ENCODE assay signal across 20 cellular contexts in the genomic region with DNA sequence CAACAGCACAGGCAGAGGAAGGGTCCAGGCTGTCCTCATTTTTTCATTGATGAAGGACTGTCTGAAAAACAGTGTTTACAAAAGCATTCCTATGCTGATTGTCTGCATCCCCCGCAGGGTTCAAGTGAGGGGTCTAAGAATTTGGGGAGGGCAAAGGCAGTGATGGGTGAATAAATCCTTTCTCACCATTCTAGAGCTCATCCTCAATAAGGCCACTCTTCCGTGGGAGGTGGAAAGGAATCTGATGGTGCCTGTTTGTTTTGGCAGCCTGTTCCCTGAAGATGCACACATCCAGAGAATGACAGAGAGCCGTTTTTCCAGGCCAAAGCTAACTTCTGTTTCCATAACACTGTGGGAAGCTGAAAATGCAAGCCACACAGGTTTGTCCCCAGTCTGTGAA.
DNase-seq lines count a peak whose midpoint lies in the region; ATAC-seq and TF ChIP-seq lines count a peak whose summit lies in the region.
"Had no signal": no experiment of that assay in that cellular context is flagged by ENCODE, and none has a peak within 500 bp of the region (broad histone marks: within the 10 kb centered on the region; RNA-seq: fewer than 3 reads in every experiment).

No MANE protein-coding gene starts in this region.

- H3K9me3 ChIP-seq in osteoblast (ENCODE audit: low read depth, low read length), result no peaks in the 10 kb centered on the region
- H3K9me3 ChIP-seq: lower lobe of right lung had no signal

- peak overlapping the region; percentile 9 for H3K27ac ChIP-seq in osteoblast (ENCODE audit: low read depth, low read length)
- H3K27ac ChIP-seq: cardiac muscle cell, HL-60, lower lobe of right lung, skin epidermis had no signal

- no peak overlapping the region for H2AFZ ChIP-seq in osteoblast (ENCODE audit: low read length)

- H3K36me3 ChIP-seq in osteoblast (ENCODE audit: insufficient read depth, low read length), result no peaks in the 10 kb centered on the region
- H3K36me3 ChIP-seq: cardiac muscle cell, lower lobe of right lung had no signal

- TF ChIP-seq CTCF in osteoblast (IDR thresholded peaks at IDR 0.05; ENCODE audit: extremely low read depth, low read depth, low read length), result no peak

- peaks cover 13% of the 10 kb centered on the region for H3K27me3 Mint-ChIP-seq in stimulated activated naive CD8-positive, alpha-beta T cell treated with anti-CD3 and anti-CD28 coated beads, Interleukin-15, amount 100 ng/mL, for 72 hours

- peak; percentile 34 for DNase-seq in ELF-1 (ENCODE audit: low read depth, low spot score)
- DNase-seq in RPMI7951 (ENCODE audit: low read depth), result peak; percentile 20
- peak; percentile 20 for DNase-seq in glomerular visceral epithelial cell (ENCODE audit: extremely low spot score)
- no peak for DNase-seq in osteoblast (ENCODE audit: insufficient read length, low spot score, missing footprints)
- DNase-seq in KG1 (lab: John Stamatoyannopoulos, UW), result no peak
- DNase-seq in stimulated activated naive CD8-positive, alpha-beta T cell treated with anti-CD3 and anti-CD28 coated beads, Interleukin-15, amount 100 ng/mL, for 72 hours, result no peak
- DNase-seq in NCI-H526 treated with DMSO at 0.1 percent for 48 hours (lab: John Stamatoyannopoulos, UW), result no peak
- DNase-seq: activated CD4-positive, alpha-beta T cell treated with anti-CD3 and anti-CD28 coated beads for 4 hours; Calu3; lower lobe of right lung; NCI-H2081; NCI-H510A treated with DMSO at 0.1 percent for 48 hours; stimulated activated CD4-positive, alpha-beta T cell treated with anti-CD3 and anti-CD28 coated beads, Interleukin-4, amount 100 ng/mL, for 1 hour had no signal

- no peaks in the 10 kb centered on the region for H3K4me1 Mint-ChIP-seq in stimulated activated naive CD8-positive, alpha-beta T cell treated with anti-CD3 and anti-CD28 coated beads, Interleukin-15, amount 100 ng/mL, for 72 hours

- no peak overlapping the region for H3K27ac Mint-ChIP-seq in stimulated activated naive CD8-positive, alpha-beta T cell treated with anti-CD3 and anti-CD28 coated beads, Interleukin-15, amount 100 ng/mL, for 72 hours
- H3K27ac Mint-ChIP-seq: IgD-negative memory B cell, type B pancreatic cell had no signal

- H4K20me1 ChIP-seq in osteoblast (ENCODE audit: insufficient read depth, low read length), result no peaks in the 10 kb centered on the region

- no peak overlapping the region for H3K4me3 Mint-ChIP-seq in stimulated activated naive CD8-positive, alpha-beta T cell treated with anti-CD3 and anti-CD28 coated beads, Interleukin-15, amount 100 ng/mL, for 72 hours
- H3K4me3 Mint-ChIP-seq: IgD-negative memory B cell, type B pancreatic cell had no signal

- H3K4me2 ChIP-seq in osteoblast (ENCODE audit: insufficient read depth, low read length), result peak overlapping the region; percentile 14

- H3K4me1 ChIP-seq in osteoblast (ENCODE audit: insufficient read depth, low read length), result peaks cover 15% of the 10 kb centered on the region
- H3K4me1 ChIP-seq: lower lobe of right lung had no signal

- no peaks in the 10 kb centered on the region for H3K79me2 ChIP-seq in osteoblast (ENCODE audit: insufficient read depth, low read length)

- H3K9me3 Mint-ChIP-seq in stimulated activated naive CD8-positive, alpha-beta T cell treated with anti-CD3 and anti-CD28 coated beads, Interleukin-15, amount 100 ng/mL, for 72 hours, result no peaks in the 10 kb centered on the region
- H3K9me3 Mint-ChIP-seq: IgD-negative memory B cell, type B pancreatic cell had no signal

- no peaks in the 10 kb centered on the region for H3K27me3 ChIP-seq in osteoblast (ENCODE audit: insufficient read depth, low read length)
- H3K27me3 ChIP-seq: cardiac muscle cell had no signal

- H3K4me3 ChIP-seq in osteoblast (ENCODE audit: insufficient read depth, low read length), result no peak overlapping the region
- H3K4me3 ChIP-seq: cardiac muscle cell, lower lobe of right lung, skin epidermis had no signal

- ATAC-seq in GM18909 (IDR thresholded peaks at IDR 0.05; ENCODE audit: poor library complexity, unreplicated experiment), result no peak
- no peak for ATAC-seq in stimulated activated naive CD8-positive, alpha-beta T cell treated with anti-CD3 and anti-CD28 coated beads, Interleukin-15, amount 100 ng/mL, for 72 hours
- ATAC-seq: esophagus mucosa, lower lobe of right lung had no signal

Comparison
In these comparisons a context has a peak if more than half of its experiments do, and no peak if none do; other contexts are left out.
1. DNase-seq: peak in ELF-1 (single experiment), RPMI7951 (single experiment) and glomerular visceral epithelial cell (single experiment); none in osteoblast (single experiment), KG1 (single experiment), stimulated activated naive CD8-positive, alpha-beta T cell treated with anti-CD3 and anti-CD28 coated beads, Interleukin-15, amount 100 ng/mL, for 72 hours (0 of 2) and NCI-H526 treated with DMSO at 0.1 percent for 48 hours (single experiment).